In genomic region chr2:69755862-69756467, GRCh38 we compare ENCODE assay signal across 9 cellular contexts. TPM values are rescaled to one million over a fixed set of nuclear protein-coding genes. Genes with fewer than 3 reads are reported as not detected.
DNase-seq lines count a peak whose midpoint lies in the region; ATAC-seq and TF ChIP-seq lines count a peak whose summit lies in the region.
"Had no signal": no experiment of that assay in that cellular context is flagged by ENCODE, and none has a peak within 500 bp of the region (broad histone marks: within the 10 kb centered on the region; RNA-seq: fewer than 3 reads in every experiment).

No MANE protein-coding gene starts in this region.

- in situ Hi-C loops in IMR-90 (cut with MboI; ENCODE audit: low sequenced_read_pairs) = no loop called here

- H4K8ac ChIP-seq in IMR-90 (ENCODE audit: low read depth in 2 of 2, low read length in 2 of 2) = no peak overlapping the region

- no peak overlapping the region for H3K4me3 ChIP-seq in IMR-90 (ENCODE audit: insufficient read depth, low read depth, low read length)
- H3K4me3 ChIP-seq in naive thymus-derived CD4-positive, alpha-beta T cell (ENCODE audit: low read length) = no peak overlapping the region

- H3K36me3 Mint-ChIP-seq in naive thymus-derived CD4-positive, alpha-beta T cell = peaks cover 0 to 12% (median 0%) of the 10 kb centered on the region in 5 donors
- H3K36me3 Mint-ChIP-seq: brain had no signal

- no peak overlapping the region for H3K9ac ChIP-seq in IMR-90 (ENCODE audit: low read depth, low read length)

- peak overlapping the region; percentile 1; the same call in 1 of the 2 replicates for H2BK20ac ChIP-seq in IMR-90 (ENCODE audit: low read depth, low read length)

- no peak overlapping the region for H4K91ac ChIP-seq in IMR-90 (ENCODE audit: insufficient read depth, low read depth, low read length)

- intact Hi-C loops in IMR-90 (cut with micrococcal nuclease) = no loop called here
- intact Hi-C loops in naive thymus-derived CD4-positive, alpha-beta T cell (cut with micrococcal nuclease) = loop anchor here in 1 of 2 donors (2.0 kb wide), 1 partner anchor 19 kb away; no protein-coding TSS in a partner anchor

- no TSS peak for BruUV-seq in IMR-90 (replicated peaks; lab: Mats Ljungman, UMichigan)

- H3K14ac ChIP-seq in IMR-90 (replicated peaks; ENCODE audit: low read depth, low read length) = peak overlapping the region; percentile 18; the same call in 1 of the 2 replicates

- CTCF ChIA-PET in IMR-90 (lab: Yijun Ruan, JAX) = interaction anchor here (0.7 to 1.3 kb wide), 3 partner anchors 14 to 33 kb away, joined by 3 read pairs; partner anchors contain the start of gene ANXA4
- CTCF ChIA-PET in naive thymus-derived CD4-positive, alpha-beta T cell (lab: Charles Lee) = no interaction called here

- peaks cover 8% of the 10 kb centered on the region for H3K9me1 ChIP-seq in IMR-90 (ENCODE audit: insufficient read depth, low read length)

- peak; percentile 70 for ATAC-seq in IMR-90 (ENCODE audit: low read depth)
- peak; percentile 51 for ATAC-seq in naive thymus-derived CD4-positive, alpha-beta T cell

- H3K23ac ChIP-seq in IMR-90 (ENCODE audit: low read depth, low read length) = no peak overlapping the region

- no peak overlapping the region; the same call in 1 of the 2 replicates for H3K27ac ChIP-seq in IMR-90 (ENCODE audit: insufficient read depth, low read length)
- H3K27ac ChIP-seq in naive thymus-derived CD4-positive, alpha-beta T cell (ENCODE audit: low read depth, low read length) = no peak overlapping the region

- H3K4ac ChIP-seq in IMR-90 (ENCODE audit: low read depth, low read length) = peak overlapping the region; percentile 76

- peak overlapping the region in 2 of 9 donors; percentile 36 to 71 for H3K27ac Mint-ChIP-seq in naive thymus-derived CD4-positive, alpha-beta T cell

- TF ChIP-seq POLR2A in IMR-90 (IDR thresholded peaks at IDR 0.05; ENCODE audit: low read depth, low read length) = no peak

- no peak overlapping the region for H2BK15ac ChIP-seq in IMR-90 (ENCODE audit: low read depth, low read length)

- peaks cover 21 to 55% of the 10 kb centered on the region in 2 experiments for H3K79me1 ChIP-seq in IMR-90 (ENCODE audit: low read depth in 1 of 2, low read length in 2 of 2)

- no peak overlapping the region; the same call in 1 of the 2 replicates for H2BK120ac ChIP-seq in IMR-90 (ENCODE audit: low read depth, low read length)

- H3K4me1 Mint-ChIP-seq in naive thymus-derived CD4-positive, alpha-beta T cell = peaks cover 0 to 34% (median 0%) of the 10 kb centered on the region in 7 donors
- H3K4me1 Mint-ChIP-seq: brain had no signal

- no peaks in the 10 kb centered on the region for H3K27me3 ChIP-seq in IMR-90 (ENCODE audit: control insufficient read depth, insufficient read depth, low read length)
- no peaks in the 10 kb centered on the region for H3K27me3 ChIP-seq in naive thymus-derived CD4-positive, alpha-beta T cell (ENCODE audit: control insufficient read depth in 2 of 2, insufficient read depth in 2 of 2, low read length in 2 of 2)

- DNase-seq in GM03348 (ENCODE audit: low spot score) = peak; percentile 76
- peak; percentile 60 for DNase-seq in IMR-90
- DNase-seq in dedifferentiated amniotic fluid mesenchymal stem cell (ENCODE audit: extremely low spot score) = peak; percentile 92
- DNase-seq in naive thymus-derived CD4-positive, alpha-beta T cell = peak in 1 of 9 donors; percentile 31
- DNase-seq in NCI-H446 treated with DMSO at 0.1 percent for 48 hours (lab: John Stamatoyannopoulos, UW) = no peak
- DNase-seq in NCI-H524 (lab: John Stamatoyannopoulos, UW) = no peak
- DNase-seq in activated naive CD4-positive, alpha-beta T cell treated with anti-CD3 and anti-CD28 coated beads, Interleukin-2, amount 50 U/mL, for 16 hours = no peak
- no peak for DNase-seq in NCI-H2029 (lab: John Stamatoyannopoulos, UW)

- no peak overlapping the region for H2AFZ ChIP-seq in IMR-90 (replicated peaks; ENCODE audit: low read length, poor library complexity)

- H2BK5ac ChIP-seq in IMR-90 (ENCODE audit: low read depth, low read length, poor library complexity, severe bottlenecking) = no peak overlapping the region

- no peaks in the 10 kb centered on the region for H3K27me3 Mint-ChIP-seq in naive thymus-derived CD4-positive, alpha-beta T cell
- H3K27me3 Mint-ChIP-seq: brain had no signal

- dilution Hi-C loops in IMR-90 (cut with HindIII; ENCODE audit: low sequenced_read_pairs, unreplicated experiment) = no loop called here

- no peak overlapping the region for H4K5ac ChIP-seq in IMR-90 (ENCODE audit: low read depth, low read length)

- no peaks in the 10 kb centered on the region for H3K9me3 ChIP-seq in IMR-90 (ENCODE audit: control insufficient read depth, insufficient read depth, low read length)
- no peaks in the 10 kb centered on the region for H3K9me3 ChIP-seq in naive thymus-derived CD4-positive, alpha-beta T cell (ENCODE audit: control insufficient read depth in 2 of 3, low read length in 3 of 3)

- H4K20me1 ChIP-seq in IMR-90 (ENCODE audit: insufficient read depth, low read length) = peaks cover 3% of the 10 kb centered on the region; the same call in 1 of the 2 replicates

- no peak for TF ChIP-seq RAD21 in IMR-90 (IDR thresholded peaks at IDR 0.05; ENCODE audit: low read length)

- H3K4me3 Mint-ChIP-seq in naive thymus-derived CD4-positive, alpha-beta T cell = peak overlapping the region in 1 of 10 donors; percentile 53
- H3K4me3 Mint-ChIP-seq: brain had no signal

- H3K18ac ChIP-seq in IMR-90 (ENCODE audit: low read depth, low read length) = no peak overlapping the region

- H3K4me2 ChIP-seq in IMR-90 (ENCODE audit: low read depth, low read length) = peak overlapping the region; percentile 4; the same call in 1 of the 2 replicates

- no peaks in the 10 kb centered on the region for H3K9me3 Mint-ChIP-seq in naive thymus-derived CD4-positive, alpha-beta T cell
- H3K9me3 Mint-ChIP-seq: brain had no signal

- no peak overlapping the region for H2AK9ac ChIP-seq in IMR-90 (replicated peaks; ENCODE audit: low read depth, low read length, poor library complexity)

- no CpG with 5 or more reads among the region's 2 CpGs for WGBS in IMR-90 (ENCODE audit: extremely low coverage in 2 of 2, insufficient read length in 1 of 2), 2 experiments

- H3K36me3 ChIP-seq in IMR-90 (ENCODE audit: control insufficient read depth, insufficient read depth, low read length) = peaks cover 3% of the 10 kb centered on the region; the same call in 1 of the 2 replicates
- H3K36me3 ChIP-seq in naive thymus-derived CD4-positive, alpha-beta T cell (ENCODE audit: control insufficient read depth in 2 of 3, insufficient read depth in 3 of 3, low read length in 3 of 3) = no peaks in the 10 kb centered on the region

- POLR2A ChIA-PET in IMR-90 (lab: Charles Lee; ENCODE audit: unreplicated experiment) = interaction anchor here (0.7 to 0.9 kb wide), 2 partner anchors 10 to 20 kb away, joined by 3 read pairs; no protein-coding TSS in a partner anchor
- POLR2A ChIA-PET in naive thymus-derived CD4-positive, alpha-beta T cell (lab: Charles Lee) = no interaction called here

- peak overlapping the region; percentile 24; the same call in 1 of the 2 replicates for H3K56ac ChIP-seq in IMR-90 (ENCODE audit: extremely low read depth, insufficient read depth, low read length)

- peaks cover 4% of the 10 kb centered on the region for H3K4me1 ChIP-seq in IMR-90 (ENCODE audit: control insufficient read depth, insufficient read depth, low read length)
- no peaks in the 10 kb centered on the region for H3K4me1 ChIP-seq in naive thymus-derived CD4-positive, alpha-beta T cell (ENCODE audit: control insufficient read depth in 2 of 2, insufficient read depth in 2 of 2, low read length in 2 of 2)

- TF ChIP-seq CTCF in IMR-90 (conservative IDR thresholded peaks at IDR 0.05; ENCODE audit: low read depth, low read length) = no peak

- no peak overlapping the region for H2AK5ac ChIP-seq in IMR-90 (ENCODE audit: low read depth, low read length)

TF ChIP-seq in IMR-90, 13 proteins besides CTCF, POLR2A, EP300 and RAD21:
- TF ChIP-seq FOS (IDR thresholded peaks at IDR 0.05; ENCODE audit: low read depth, low read length) = 0 out of 2 replicates have a peak, but pooled peaks have one; percentile 9
- no peak for TF ChIP-seq RCOR1 (IDR thresholded peaks at IDR 0.05; ENCODE audit: insufficient replicate concordance, low read length)

RNA-seq across cellular contexts. Expression of gene ANXA4, which starts 14.0 kb away (rescaled TPM):
- total RNA-seq in IMR-90 (2012; rRNA removed) = 22.2 and 25.8 TPM in 2 replicates
- polyA plus RNA-seq in IMR-90 (2012; rRNA removed) = 72.0 and 113 TPM in 2 replicates
- 21.8 and 32.1 TPM in 2 replicates for polyA plus RNA-seq in IMR-90 (2012; cell fraction: cytosol; rRNA removed)
- polyA plus RNA-seq in IMR-90 (2012; cell fraction: nucleus; rRNA removed; ENCODE audit: low replicate concordance) = 18.7 and 28.6 TPM in 2 replicates
- 10 to 100 TPM in 4 of 5 experiments, 1 to 10 TPM in 1; 8.0 to 75.6 (median 15.9) TPM for total RNA-seq in naive thymus-derived CD4-positive, alpha-beta T cell
- 1 to 10 TPM; 3.1 to 4.9 TPM for polyA plus RNA-seq in naive thymus-derived CD4-positive, alpha-beta T cell

Comparison
In these comparisons a context has a peak if more than half of its experiments do, and no peak if none do; other contexts are left out.
1. DNase-seq: peak in GM03348 (single experiment), IMR-90 (single experiment) and dedifferentiated amniotic fluid mesenchymal stem cell (single experiment); none in NCI-H446 treated with DMSO at 0.1 percent for 48 hours (single experiment), NCI-H524 (0 of 2), activated naive CD4-positive, alpha-beta T cell treated with anti-CD3 and anti-CD28 coated beads, Interleukin-2, amount 50 U/mL, for 16 hours (single experiment) and NCI-H2029 (single experiment).